In genomic region chr10:29409241-29410051, GRCh38 we compare ENCODE assay signal across 8 cellular contexts.
A peak's percentile ranks its signal among the peaks of the same experiment; 100 is the strongest.
DNase-seq lines count a peak whose midpoint lies in the region; ATAC-seq and TF ChIP-seq lines count a peak whose summit lies in the region.

No MANE protein-coding gene starts in this region.

- no peak overlapping the region for H3K27ac Mint-ChIP-seq in osteocyte (ENCODE audit: unreplicated experiment)

- H3K9ac ChIP-seq in KMS-11 (peak overlapping the region; percentile 58; the same call in 1 of the 2 replicates), skeletal muscle tissue (ENCODE audit: low read depth in 1 of 3, low read length in 3 of 3) (peak overlapping the region; percentile 91 to 93 (median 93))

- TF ChIP-seq CTCF in KMS-11 (conservative IDR thresholded peaks at IDR 0.05; ENCODE audit: low read depth, low read length) (no peak), astrocyte of the cerebellum (IDR thresholded peaks at IDR 0.05; ENCODE audit: low read depth, low read length, missing control alignments) (no peak), osteocyte (IDR thresholded peaks at IDR 0.05) (no peak)

- H3K36me3 ChIP-seq in KMS-11 (ENCODE audit: insufficient read depth) (no peaks in the 10 kb centered on the region), skeletal muscle tissue (ENCODE audit: control insufficient read depth in 3 of 3, insufficient read depth in 3 of 3, low read length in 3 of 3) (no peaks in the 10 kb centered on the region)

- H3K27me3 Mint-ChIP-seq in osteocyte (ENCODE audit: unreplicated experiment), result peaks cover 7% of the 10 kb centered on the region

- DNase-seq in GDM1 (lab: John Stamatoyannopoulos, UW) (peak; percentile 68), astrocyte of the cerebellum (ENCODE audit: low read depth) (no peak), hippocampal formation (lab: John Stamatoyannopoulos, UW) (peak; percentile 70 to 73), osteocyte (ENCODE audit: extremely low spot score, unreplicated experiment) (no peak)

- peaks cover 9% of the 10 kb centered on the region for H3K4me1 ChIP-seq in KMS-11 (ENCODE audit: low read depth, poor library complexity, severe bottlenecking)
- peaks cover 19 to 22% (median 20%) of the 10 kb centered on the region in 3 donors for H3K4me1 ChIP-seq in skeletal muscle tissue (ENCODE audit: control insufficient read depth in 3 of 3, insufficient read depth in 3 of 3, low read length in 3 of 3)

- H2AFZ ChIP-seq in KMS-11 (ENCODE audit: low read depth), result peak overlapping the region; percentile 39

- no peaks in the 10 kb centered on the region for H4K20me1 ChIP-seq in KMS-11 (ENCODE audit: insufficient read depth)

- H3K79me2 ChIP-seq in KMS-11 (ENCODE audit: insufficient read depth, low read depth), result peaks cover 8% of the 10 kb centered on the region; the same call in 1 of the 2 replicates

- in situ Hi-C loops in astrocyte of the cerebellum (cut with HindIII; ENCODE audit: low sequenced_read_pairs), result no loop called here

- no peaks in the 10 kb centered on the region for H3K4me1 Mint-ChIP-seq in osteocyte (ENCODE audit: unreplicated experiment)

- H3K27me3 ChIP-seq in KMS-11 (ENCODE audit: insufficient read depth, low read depth), result no peaks in the 10 kb centered on the region
- H3K27me3 ChIP-seq in skeletal muscle tissue (ENCODE audit: control insufficient read depth in 3 of 3, insufficient read depth in 3 of 3, low read length in 3 of 3), result no peaks in the 10 kb centered on the region

- H3K36me3 Mint-ChIP-seq in osteocyte (ENCODE audit: unreplicated experiment), result no peaks in the 10 kb centered on the region

- no peak overlapping the region for H3K4me3 ChIP-seq in KMS-11 (IDR thresholded peaks at IDR 0.05; ENCODE audit: insufficient read depth, low read depth, low read length)
- H3K4me3 ChIP-seq in astrocyte of the cerebellum (ENCODE audit: low read depth, low read length), result peak overlapping the region; percentile 74
- H3K4me3 ChIP-seq in skeletal muscle tissue (ENCODE audit: low read length in 3 of 3), result peak overlapping the region; percentile 90 to 95 (median 94)

- H3K27ac ChIP-seq in KMS-11, result peak overlapping the region; percentile 43
- H3K27ac ChIP-seq in skeletal muscle tissue (ENCODE audit: low read depth, low read length), result peak overlapping the region; percentile 86

- H3K9me3 ChIP-seq in skeletal muscle tissue (ENCODE audit: control insufficient read depth in 3 of 3, low read length in 3 of 3), result no peaks in the 10 kb centered on the region

- peaks cover 10% of the 10 kb centered on the region for H3K9me3 Mint-ChIP-seq in osteocyte (ENCODE audit: unreplicated experiment)

- H3K4me3 Mint-ChIP-seq in osteocyte (ENCODE audit: unreplicated experiment), result no peak overlapping the region

- peak overlapping the region; percentile 35 for H3K4me2 ChIP-seq in KMS-11

- peak; percentile 66 for ATAC-seq in GM21825 (IDR thresholded peaks at IDR 0.05; ENCODE audit: unreplicated experiment)
- ATAC-seq in SK-N-SH treated with all-trans-retinoic acid at 6 μM for 48 hours, result peak; percentile 98

TF ChIP-seq in SK-N-SH treated with all-trans-retinoic acid at 6 μM for 48 hours, 23 proteins besides CTCF, POLR2A, EP300 and RAD21:
- TF ChIP-seq, protein P1, sequence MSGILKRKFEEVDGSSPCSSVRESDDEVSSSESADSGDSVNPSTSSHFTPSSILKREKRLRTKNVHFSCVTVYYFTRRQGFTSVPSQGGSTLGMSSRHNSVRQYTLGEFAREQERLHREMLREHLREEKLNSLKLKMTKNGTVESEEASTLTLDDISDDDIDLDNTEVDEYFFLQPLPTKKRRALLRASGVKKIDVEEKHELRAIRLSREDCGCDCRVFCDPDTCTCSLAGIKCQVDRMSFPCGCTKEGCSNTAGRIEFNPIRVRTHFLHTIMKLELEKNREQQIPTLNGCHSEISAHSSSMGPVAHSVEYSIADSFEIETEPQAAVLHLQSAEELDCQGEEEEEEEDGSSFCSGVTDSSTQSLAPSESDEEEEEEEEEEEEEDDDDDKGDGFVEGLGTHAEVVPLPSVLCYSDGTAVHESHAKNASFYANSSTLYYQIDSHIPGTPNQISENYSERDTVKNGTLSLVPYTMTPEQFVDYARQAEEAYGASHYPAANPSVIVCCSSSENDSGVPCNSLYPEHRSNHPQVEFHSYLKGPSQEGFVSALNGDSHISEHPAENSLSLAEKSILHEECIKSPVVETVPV (CRISPR knock-in tag; IDR thresholded peaks at IDR 0.05), result no peak
- TF ChIP-seq, protein P2, sequence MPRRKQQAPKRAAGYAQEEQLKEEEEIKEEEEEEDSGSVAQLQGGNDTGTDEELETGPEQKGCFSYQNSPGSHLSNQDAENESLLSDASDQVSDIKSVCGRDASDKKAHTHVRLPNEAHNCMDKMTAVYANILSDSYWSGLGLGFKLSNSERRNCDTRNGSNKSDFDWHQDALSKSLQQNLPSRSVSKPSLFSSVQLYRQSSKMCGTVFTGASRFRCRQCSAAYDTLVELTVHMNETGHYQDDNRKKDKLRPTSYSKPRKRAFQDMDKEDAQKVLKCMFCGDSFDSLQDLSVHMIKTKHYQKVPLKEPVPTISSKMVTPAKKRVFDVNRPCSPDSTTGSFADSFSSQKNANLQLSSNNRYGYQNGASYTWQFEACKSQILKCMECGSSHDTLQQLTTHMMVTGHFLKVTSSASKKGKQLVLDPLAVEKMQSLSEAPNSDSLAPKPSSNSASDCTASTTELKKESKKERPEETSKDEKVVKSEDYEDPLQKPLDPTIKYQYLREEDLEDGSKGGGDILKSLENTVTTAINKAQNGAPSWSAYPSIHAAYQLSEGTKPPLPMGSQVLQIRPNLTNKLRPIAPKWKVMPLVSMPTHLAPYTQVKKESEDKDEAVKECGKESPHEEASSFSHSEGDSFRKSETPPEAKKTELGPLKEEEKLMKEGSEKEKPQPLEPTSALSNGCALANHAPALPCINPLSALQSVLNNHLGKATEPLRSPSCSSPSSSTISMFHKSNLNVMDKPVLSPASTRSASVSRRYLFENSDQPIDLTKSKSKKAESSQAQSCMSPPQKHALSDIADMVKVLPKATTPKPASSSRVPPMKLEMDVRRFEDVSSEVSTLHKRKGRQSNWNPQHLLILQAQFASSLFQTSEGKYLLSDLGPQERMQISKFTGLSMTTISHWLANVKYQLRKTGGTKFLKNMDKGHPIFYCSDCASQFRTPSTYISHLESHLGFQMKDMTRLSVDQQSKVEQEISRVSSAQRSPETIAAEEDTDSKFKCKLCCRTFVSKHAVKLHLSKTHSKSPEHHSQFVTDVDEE (CRISPR knock-in tag; IDR thresholded peaks at IDR 0.05), result 0 out of 2 replicates have a peak, but pooled peaks have one; percentile 12

Comparison
In these comparisons a context has a peak if more than half of its experiments do, and no peak if none do; other contexts are left out.
1. DNase-seq: peak in GDM1 (single experiment) and hippocampal formation (2 of 2); none in astrocyte of the cerebellum (single experiment) and osteocyte (single experiment).